In the genomic region with DNA sequence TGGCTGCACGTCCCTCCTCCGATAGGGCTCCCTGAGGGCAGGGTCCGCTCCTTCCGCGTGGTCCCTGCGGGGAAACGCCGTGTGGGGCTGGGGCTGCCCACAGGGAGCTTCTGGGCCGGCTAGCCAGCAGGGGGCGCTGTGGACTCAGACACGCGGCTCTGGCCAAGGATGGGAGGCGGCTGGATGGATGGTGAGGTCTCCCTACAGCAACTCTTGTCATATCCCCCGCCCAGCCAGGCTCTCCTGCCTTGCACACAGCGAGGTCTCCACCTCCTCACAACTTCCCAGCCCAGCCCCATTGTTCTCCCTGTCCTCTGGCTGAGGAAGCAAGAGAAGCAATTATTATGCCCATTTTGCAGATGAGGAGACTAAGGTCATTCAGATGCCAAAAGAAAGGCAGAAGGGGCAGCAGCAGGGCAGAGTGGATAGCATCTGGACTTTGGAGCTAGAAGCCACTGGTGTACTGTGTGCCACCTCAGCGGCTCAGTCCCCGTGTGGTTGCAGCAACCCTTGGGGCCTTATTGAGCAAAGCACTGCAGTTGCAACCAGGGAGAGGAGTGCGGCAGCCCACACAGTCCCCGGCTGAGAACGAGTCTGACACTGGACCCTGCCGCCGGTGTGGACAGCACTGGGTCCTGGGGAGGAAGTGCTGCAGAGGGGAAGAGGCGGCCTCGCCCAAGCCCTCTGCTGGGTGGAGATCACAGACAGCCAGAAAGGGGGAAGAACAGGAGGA, we compare ENCODE assay signal across 8 cellular contexts.
DNase-seq lines count a peak whose midpoint lies in the region; ATAC-seq and TF ChIP-seq lines count a peak whose summit lies in the region.

No MANE protein-coding gene starts in this region.

- no peak overlapping the region for H3K27ac ChIP-seq in KMS-11
- H3K27ac ChIP-seq in mesenchymal stem cell (ENCODE audit: low read length, poor library complexity, severe bottlenecking): no peak overlapping the region

- H3K4me1 ChIP-seq in KMS-11 (ENCODE audit: low read depth, poor library complexity, severe bottlenecking) (peaks cover 49% of the 10 kb centered on the region), mesenchymal stem cell (ENCODE audit: control insufficient read depth, insufficient read depth, low read depth, low read length) (peaks cover 22% of the 10 kb centered on the region)

- no peak overlapping the region for H3K9ac ChIP-seq in KMS-11
- H3K9ac ChIP-seq in mesenchymal stem cell (ENCODE audit: low read length): no peak overlapping the region

- CTCF ChIA-PET in Calu3 (lab: Charles Lee): no interaction called here

- intact Hi-C loops in Calu3 (cut with micrococcal nuclease; ENCODE audit: unreplicated experiment): no loop called here

- no peaks in the 10 kb centered on the region for H3K36me3 ChIP-seq in KMS-11 (ENCODE audit: insufficient read depth)
- H3K36me3 ChIP-seq in mesenchymal stem cell (ENCODE audit: control insufficient read depth in 1 of 2, insufficient read depth in 2 of 2, low read depth in 1 of 2, low read length in 2 of 2): no peaks in the 10 kb centered on the region

- no peak overlapping the region for H2BK5ac ChIP-seq in mesenchymal stem cell (ENCODE audit: low read depth, low read length, poor library complexity, severe bottlenecking)

- peaks cover 6% of the 10 kb centered on the region for H3K36me3 Mint-ChIP-seq in Calu3 (ENCODE audit: insufficient read depth, unreplicated experiment)
- no peaks in the 10 kb centered on the region for H3K36me3 Mint-ChIP-seq in chondrocyte (ENCODE audit: low read depth)

- peak; percentile 75 for TF ChIP-seq CTCF in Calu3 (IDR thresholded peaks at IDR 0.05; ENCODE audit: unreplicated experiment)
- TF ChIP-seq CTCF in KMS-11 (conservative IDR thresholded peaks at IDR 0.05; ENCODE audit: low read depth, low read length): peak; percentile 89
- peak; percentile 75 for TF ChIP-seq CTCF in chondrocyte (IDR thresholded peaks at IDR 0.05)

- no peaks in the 10 kb centered on the region for H3K79me2 ChIP-seq in KMS-11 (ENCODE audit: insufficient read depth, low read depth)

- peaks cover 36% of the 10 kb centered on the region for H3K4me1 Mint-ChIP-seq in Calu3 (ENCODE audit: low read depth, unreplicated experiment)
- peaks cover 24% of the 10 kb centered on the region for H3K4me1 Mint-ChIP-seq in chondrocyte (ENCODE audit: low read depth)

- no peak overlapping the region for H3K4me2 ChIP-seq in KMS-11
- H3K4me2 ChIP-seq in mesenchymal stem cell (ENCODE audit: low read length, poor library complexity, severe bottlenecking): no peak overlapping the region

- peak; percentile 72 for DNase-seq in Calu3
- DNase-seq in activated CD4-positive, CD25-positive, alpha-beta regulatory T cell treated with anti-CD3 and anti-CD28 coated beads, Interleukin-2, amount 50 U/mL, for 72 hours: peak; percentile 98
- DNase-seq in chondrocyte (ENCODE audit: low spot score): no peak
- DNase-seq in mesenchymal stem cell: no peak
- DNase-seq in stimulated activated CD8-positive, alpha-beta memory T cell treated with anti-CD3 and anti-CD28 coated beads, Interleukin-4, amount 100 ng/mL, for 48 hours: peak; percentile 99
- no peak for DNase-seq in NCI-H187 (lab: John Stamatoyannopoulos, UW)

- H2BK120ac ChIP-seq in mesenchymal stem cell (ENCODE audit: low read depth, low read length): no peak overlapping the region

- H3K4me3 Mint-ChIP-seq in Calu3 (ENCODE audit: low read depth, unreplicated experiment): no peak overlapping the region
- H3K4me3 Mint-ChIP-seq in chondrocyte (ENCODE audit: unreplicated experiment): no peak overlapping the region

- H3K27ac Mint-ChIP-seq in Calu3 (ENCODE audit: unreplicated experiment) (no peak overlapping the region), chondrocyte (ENCODE audit: unreplicated experiment) (no peak overlapping the region)

- H2BK15ac ChIP-seq in mesenchymal stem cell (ENCODE audit: low read depth, poor library complexity, severe bottlenecking): peak overlapping the region; percentile 44

- no TSS peak for BruUV-seq in Calu3 (replicated peaks; lab: Mats Ljungman, UMichigan)

- 78% methylated on average over 18 of the region's 24 CpGs for WGBS in mesenchymal stem cell

- H3K27me3 ChIP-seq in KMS-11 (ENCODE audit: insufficient read depth, low read depth) (no peaks in the 10 kb centered on the region), mesenchymal stem cell (ENCODE audit: control insufficient read depth in 1 of 2, insufficient read depth in 1 of 2, low read length in 2 of 2) (no peaks in the 10 kb centered on the region)

- H3K14ac ChIP-seq in mesenchymal stem cell (ENCODE audit: low read length in 2 of 2): no peak overlapping the region

- peak overlapping the region in 1 of 2 experiments; percentile 40 for H3K4ac ChIP-seq in mesenchymal stem cell (ENCODE audit: low read depth in 1 of 2, low read length in 2 of 2)

- H3K27me3 Mint-ChIP-seq in Calu3 (ENCODE audit: unreplicated experiment) (no peaks in the 10 kb centered on the region), chondrocyte (ENCODE audit: low read depth) (peaks cover 3% of the 10 kb centered on the region)

- no peaks in the 10 kb centered on the region for H3K9me3 Mint-ChIP-seq in Calu3 (ENCODE audit: low read depth, unreplicated experiment)
- no peaks in the 10 kb centered on the region for H3K9me3 Mint-ChIP-seq in chondrocyte (ENCODE audit: low read depth)

- H4K91ac ChIP-seq in mesenchymal stem cell (ENCODE audit: low read length): no peak overlapping the region

- no peak overlapping the region for H3K4me3 ChIP-seq in KMS-11 (IDR thresholded peaks at IDR 0.05; ENCODE audit: insufficient read depth, low read depth, low read length)
- H3K4me3 ChIP-seq in mesenchymal stem cell (ENCODE audit: insufficient read depth in 1 of 2, low read depth in 1 of 2, low read length in 2 of 2): no peak overlapping the region

- no peaks in the 10 kb centered on the region for H4K20me1 ChIP-seq in KMS-11 (ENCODE audit: insufficient read depth)

- no peak overlapping the region for H3K23ac ChIP-seq in mesenchymal stem cell (ENCODE audit: low read length in 2 of 2)

- no peak overlapping the region for H2AK5ac ChIP-seq in mesenchymal stem cell (ENCODE audit: low read length, severe bottlenecking)

- no peaks in the 10 kb centered on the region for H3K79me1 ChIP-seq in mesenchymal stem cell (replicated peaks; ENCODE audit: low read length, poor library complexity, severe bottlenecking)

- no peak overlapping the region for H2AFZ ChIP-seq in KMS-11 (ENCODE audit: low read depth)
- H2AFZ ChIP-seq in mesenchymal stem cell (ENCODE audit: low read depth, low read length): no peak overlapping the region

- ATAC-seq in GM21423 (IDR thresholded peaks at IDR 0.05; ENCODE audit: unreplicated experiment): no peak

- no peaks in the 10 kb centered on the region for H3K9me3 ChIP-seq in mesenchymal stem cell (ENCODE audit: control insufficient read depth, low read length)

- H3K18ac ChIP-seq in mesenchymal stem cell (ENCODE audit: low read depth in 1 of 2, low read length in 2 of 2): peak overlapping the region; percentile 5 to 63

- H2BK12ac ChIP-seq in mesenchymal stem cell (ENCODE audit: low read length in 2 of 2): peak overlapping the region in 1 of 2 experiments; percentile 45

- no peak overlapping the region for H4K8ac ChIP-seq in mesenchymal stem cell (ENCODE audit: low read length)

Comparison
In these comparisons a context has a peak if more than half of its experiments do, and no peak if none do; other contexts are left out.
1. DNase-seq: peak in Calu3 (single experiment), activated CD4-positive, CD25-positive, alpha-beta regulatory T cell treated with anti-CD3 and anti-CD28 coated beads, Interleukin-2, amount 50 U/mL, for 72 hours (single experiment) and stimulated activated CD8-positive, alpha-beta memory T cell treated with anti-CD3 and anti-CD28 coated beads, Interleukin-4, amount 100 ng/mL, for 48 hours (single experiment); none in chondrocyte (single experiment), mesenchymal stem cell (single experiment) and NCI-H187 (0 of 2).
2. Peak in every context shown above with its lines, with median percentiles within 50 percentile points of each other: CTCF ChIP-seq.